In the genomic region with DNA sequence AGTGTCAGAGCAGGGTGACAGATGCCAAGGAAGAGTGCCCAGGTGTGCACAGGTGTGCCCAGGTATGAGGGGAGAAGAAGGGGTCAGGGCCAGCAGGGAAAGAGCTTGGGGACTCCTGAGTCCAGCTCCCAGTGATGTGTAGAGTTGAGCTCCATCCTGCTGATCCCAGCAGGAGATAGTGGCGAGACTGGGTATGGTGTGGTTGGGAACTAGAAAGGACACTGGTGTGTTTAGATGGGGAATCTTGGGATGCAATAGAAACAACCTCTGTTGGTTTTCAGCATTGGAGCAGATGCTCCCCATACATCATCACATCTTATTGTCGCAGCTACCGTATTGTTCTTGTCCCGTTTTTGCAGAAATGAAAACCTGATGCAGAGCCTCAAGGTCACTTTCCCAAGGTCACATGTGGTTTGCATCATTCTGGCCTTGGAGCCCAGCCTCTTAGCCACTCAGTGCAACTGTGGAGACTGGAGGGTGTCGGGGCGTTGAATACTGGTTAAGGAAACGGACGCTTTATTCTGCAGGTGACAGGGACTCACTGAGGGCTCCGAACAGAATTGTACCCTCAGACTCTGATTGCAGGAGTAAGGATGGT, we compare ENCODE assay signal across 1 cellular context.
TF ChIP-seq lines count a peak whose summit lies in the region.

No MANE protein-coding gene starts in this region.

TF ChIP-seq in HEK293, 187 proteins besides CTCF, POLR2A, EP300 and RAD21:
- no peak for TF ChIP-seq ZNF629 (tag by site-specific recombination; IDR thresholded peaks at IDR 0.05)
- TF ChIP-seq ZNF37A (tag by site-specific recombination; IDR thresholded peaks at IDR 0.05): no peak
- no peak for TF ChIP-seq HOXC10 (CRISPR knock-in tag; IDR thresholded peaks at IDR 0.05)
- peak; percentile 54; the same call in 1 of the 2 replicates for TF ChIP-seq ZEB2 (tag by site-specific recombination; IDR thresholded peaks at IDR 0.05)
- TF ChIP-seq SCRT1 (tag by site-specific recombination; IDR thresholded peaks at IDR 0.05; ENCODE audit: borderline replicate concordance): no peak
- TF ChIP-seq ZIC2 (tag by site-specific recombination; IDR thresholded peaks at IDR 0.05): no peak
